In the genomic region with DNA sequence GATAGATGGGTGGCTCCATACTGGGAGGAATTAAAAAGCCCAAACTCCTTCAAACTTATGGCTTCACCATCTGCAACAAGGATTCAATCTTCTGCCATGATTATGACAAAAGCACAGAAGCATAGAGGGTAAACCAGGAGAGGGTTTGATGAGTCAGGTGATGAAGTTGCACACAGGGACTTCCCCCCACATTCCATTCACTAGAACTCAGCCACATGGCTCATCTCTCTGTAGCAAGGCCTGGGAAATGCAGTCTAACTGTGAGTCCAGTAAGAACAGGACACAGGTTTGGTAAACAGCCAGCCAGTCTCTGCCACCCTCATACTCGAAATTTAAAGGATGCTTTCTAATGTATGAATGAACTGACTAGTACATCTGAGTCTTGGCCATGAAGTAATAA, we compare ENCODE assay signal across 2 cellular contexts.
TF ChIP-seq lines count a peak whose summit lies in the region.

No MANE protein-coding gene starts in this region.

TF ChIP-seq in A549, 52 proteins besides CTCF, POLR2A, EP300 and RAD21 (continued from another document):
- TF ChIP-seq, protein P1, sequence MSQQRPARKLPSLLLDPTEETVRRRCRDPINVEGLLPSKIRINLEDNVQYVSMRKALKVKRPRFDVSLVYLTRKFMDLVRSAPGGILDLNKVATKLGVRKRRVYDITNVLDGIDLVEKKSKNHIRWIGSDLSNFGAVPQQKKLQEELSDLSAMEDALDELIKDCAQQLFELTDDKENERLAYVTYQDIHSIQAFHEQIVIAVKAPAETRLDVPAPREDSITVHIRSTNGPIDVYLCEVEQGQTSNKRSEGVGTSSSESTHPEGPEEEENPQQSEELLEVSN (IDR thresholded peaks at IDR 0.05; ENCODE audit: borderline replicate concordance, low read depth): no peak
- no peak for TF ChIP-seq RNF2 (IDR thresholded peaks at IDR 0.05; ENCODE audit: borderline replicate concordance, low read depth)

TF ChIP-seq in WTC11, 78 proteins besides CTCF, POLR2A, EP300 and RAD21 (continued from another document):
- TF ChIP-seq, protein P2, sequence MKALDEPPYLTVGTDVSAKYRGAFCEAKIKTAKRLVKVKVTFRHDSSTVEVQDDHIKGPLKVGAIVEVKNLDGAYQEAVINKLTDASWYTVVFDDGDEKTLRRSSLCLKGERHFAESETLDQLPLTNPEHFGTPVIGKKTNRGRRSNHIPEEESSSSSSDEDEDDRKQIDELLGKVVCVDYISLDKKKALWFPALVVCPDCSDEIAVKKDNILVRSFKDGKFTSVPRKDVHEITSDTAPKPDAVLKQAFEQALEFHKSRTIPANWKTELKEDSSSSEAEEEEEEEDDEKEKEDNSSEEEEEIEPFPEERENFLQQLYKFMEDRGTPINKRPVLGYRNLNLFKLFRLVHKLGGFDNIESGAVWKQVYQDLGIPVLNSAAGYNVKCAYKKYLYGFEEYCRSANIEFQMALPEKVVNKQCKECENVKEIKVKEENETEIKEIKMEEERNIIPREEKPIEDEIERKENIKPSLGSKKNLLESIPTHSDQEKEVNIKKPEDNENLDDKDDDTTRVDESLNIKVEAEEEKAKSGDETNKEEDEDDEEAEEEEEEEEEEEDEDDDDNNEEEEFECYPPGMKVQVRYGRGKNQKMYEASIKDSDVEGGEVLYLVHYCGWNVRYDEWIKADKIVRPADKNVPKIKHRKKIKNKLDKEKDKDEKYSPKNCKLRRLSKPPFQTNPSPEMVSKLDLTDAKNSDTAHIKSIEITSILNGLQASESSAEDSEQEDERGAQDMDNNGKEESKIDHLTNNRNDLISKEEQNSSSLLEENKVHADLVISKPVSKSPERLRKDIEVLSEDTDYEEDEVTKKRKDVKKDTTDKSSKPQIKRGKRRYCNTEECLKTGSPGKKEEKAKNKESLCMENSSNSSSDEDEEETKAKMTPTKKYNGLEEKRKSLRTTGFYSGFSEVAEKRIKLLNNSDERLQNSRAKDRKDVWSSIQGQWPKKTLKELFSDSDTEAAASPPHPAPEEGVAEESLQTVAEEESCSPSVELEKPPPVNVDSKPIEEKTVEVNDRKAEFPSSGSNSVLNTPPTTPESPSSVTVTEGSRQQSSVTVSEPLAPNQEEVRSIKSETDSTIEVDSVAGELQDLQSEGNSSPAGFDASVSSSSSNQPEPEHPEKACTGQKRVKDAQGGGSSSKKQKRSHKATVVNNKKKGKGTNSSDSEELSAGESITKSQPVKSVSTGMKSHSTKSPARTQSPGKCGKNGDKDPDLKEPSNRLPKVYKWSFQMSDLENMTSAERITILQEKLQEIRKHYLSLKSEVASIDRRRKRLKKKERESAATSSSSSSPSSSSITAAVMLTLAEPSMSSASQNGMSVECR (CRISPR knock-in tag; IDR thresholded peaks at IDR 0.05; ENCODE audit: borderline replicate concordance): no peak
- TF ChIP-seq, protein P3, sequence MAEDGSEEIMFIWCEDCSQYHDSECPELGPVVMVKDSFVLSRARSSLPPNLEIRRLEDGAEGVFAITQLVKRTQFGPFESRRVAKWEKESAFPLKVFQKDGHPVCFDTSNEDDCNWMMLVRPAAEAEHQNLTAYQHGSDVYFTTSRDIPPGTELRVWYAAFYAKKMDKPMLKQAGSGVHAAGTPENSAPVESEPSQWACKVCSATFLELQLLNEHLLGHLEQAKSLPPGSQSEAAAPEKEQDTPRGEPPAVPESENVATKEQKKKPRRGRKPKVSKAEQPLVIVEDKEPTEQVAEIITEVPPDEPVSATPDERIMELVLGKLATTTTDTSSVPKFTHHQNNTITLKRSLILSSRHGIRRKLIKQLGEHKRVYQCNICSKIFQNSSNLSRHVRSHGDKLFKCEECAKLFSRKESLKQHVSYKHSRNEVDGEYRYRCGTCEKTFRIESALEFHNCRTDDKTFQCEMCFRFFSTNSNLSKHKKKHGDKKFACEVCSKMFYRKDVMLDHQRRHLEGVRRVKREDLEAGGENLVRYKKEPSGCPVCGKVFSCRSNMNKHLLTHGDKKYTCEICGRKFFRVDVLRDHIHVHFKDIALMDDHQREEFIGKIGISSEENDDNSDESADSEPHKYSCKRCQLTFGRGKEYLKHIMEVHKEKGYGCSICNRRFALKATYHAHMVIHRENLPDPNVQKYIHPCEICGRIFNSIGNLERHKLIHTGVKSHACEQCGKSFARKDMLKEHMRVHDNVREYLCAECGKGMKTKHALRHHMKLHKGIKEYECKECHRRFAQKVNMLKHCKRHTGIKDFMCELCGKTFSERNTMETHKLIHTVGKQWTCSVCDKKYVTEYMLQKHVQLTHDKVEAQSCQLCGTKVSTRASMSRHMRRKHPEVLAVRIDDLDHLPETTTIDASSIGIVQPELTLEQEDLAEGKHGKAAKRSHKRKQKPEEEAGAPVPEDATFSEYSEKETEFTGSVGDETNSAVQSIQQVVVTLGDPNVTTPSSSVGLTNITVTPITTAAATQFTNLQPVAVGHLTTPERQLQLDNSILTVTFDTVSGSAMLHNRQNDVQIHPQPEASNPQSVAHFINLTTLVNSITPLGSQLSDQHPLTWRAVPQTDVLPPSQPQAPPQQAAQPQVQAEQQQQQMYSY (CRISPR knock-in tag; IDR thresholded peaks at IDR 0.05): no peak
- no peak for TF ChIP-seq GABPB1 (CRISPR knock-in tag; IDR thresholded peaks at IDR 0.05)
- TF ChIP-seq, protein P4, sequence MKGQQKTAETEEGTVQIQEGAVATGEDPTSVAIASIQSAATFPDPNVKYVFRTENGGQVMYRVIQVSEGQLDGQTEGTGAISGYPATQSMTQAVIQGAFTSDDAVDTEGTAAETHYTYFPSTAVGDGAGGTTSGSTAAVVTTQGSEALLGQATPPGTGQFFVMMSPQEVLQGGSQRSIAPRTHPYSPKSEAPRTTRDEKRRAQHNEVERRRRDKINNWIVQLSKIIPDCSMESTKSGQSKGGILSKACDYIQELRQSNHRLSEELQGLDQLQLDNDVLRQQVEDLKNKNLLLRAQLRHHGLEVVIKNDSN (CRISPR knock-in tag; IDR thresholded peaks at IDR 0.05): no peak
- no peak for TF ChIP-seq KAT7 (CRISPR knock-in tag; IDR thresholded peaks at IDR 0.05; ENCODE audit: borderline replicate concordance)
- no peak for TF ChIP-seq TEAD4 (CRISPR knock-in tag; IDR thresholded peaks at IDR 0.05)
- TF ChIP-seq OVOL2 (CRISPR knock-in tag; IDR thresholded peaks at IDR 0.05; ENCODE audit: borderline replicate concordance): no peak
- no peak for TF ChIP-seq FOXP1 (CRISPR knock-in tag; IDR thresholded peaks at IDR 0.05; ENCODE audit: borderline replicate concordance)
- no peak for TF ChIP-seq RELA (CRISPR knock-in tag; IDR thresholded peaks at IDR 0.05; ENCODE audit: borderline replicate concordance)
- TF ChIP-seq, protein P5, sequence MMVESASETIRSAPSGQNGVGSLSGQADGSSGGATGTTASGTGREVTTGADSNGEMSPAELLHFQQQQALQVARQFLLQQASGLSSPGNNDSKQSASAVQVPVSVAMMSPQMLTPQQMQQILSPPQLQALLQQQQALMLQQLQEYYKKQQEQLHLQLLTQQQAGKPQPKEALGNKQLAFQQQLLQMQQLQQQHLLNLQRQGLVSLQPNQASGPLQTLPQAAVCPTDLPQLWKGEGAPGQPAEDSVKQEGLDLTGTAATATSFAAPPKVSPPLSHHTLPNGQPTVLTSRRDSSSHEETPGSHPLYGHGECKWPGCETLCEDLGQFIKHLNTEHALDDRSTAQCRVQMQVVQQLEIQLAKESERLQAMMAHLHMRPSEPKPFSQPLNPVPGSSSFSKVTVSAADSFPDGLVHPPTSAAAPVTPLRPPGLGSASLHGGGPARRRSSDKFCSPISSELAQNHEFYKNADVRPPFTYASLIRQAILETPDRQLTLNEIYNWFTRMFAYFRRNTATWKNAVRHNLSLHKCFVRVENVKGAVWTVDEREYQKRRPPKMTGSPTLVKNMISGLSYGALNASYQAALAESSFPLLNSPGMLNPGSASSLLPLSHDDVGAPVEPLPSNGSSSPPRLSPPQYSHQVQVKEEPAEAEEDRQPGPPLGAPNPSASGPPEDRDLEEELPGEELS (CRISPR knock-in tag; IDR thresholded peaks at IDR 0.05): no peak
- TF ChIP-seq, protein P6, sequence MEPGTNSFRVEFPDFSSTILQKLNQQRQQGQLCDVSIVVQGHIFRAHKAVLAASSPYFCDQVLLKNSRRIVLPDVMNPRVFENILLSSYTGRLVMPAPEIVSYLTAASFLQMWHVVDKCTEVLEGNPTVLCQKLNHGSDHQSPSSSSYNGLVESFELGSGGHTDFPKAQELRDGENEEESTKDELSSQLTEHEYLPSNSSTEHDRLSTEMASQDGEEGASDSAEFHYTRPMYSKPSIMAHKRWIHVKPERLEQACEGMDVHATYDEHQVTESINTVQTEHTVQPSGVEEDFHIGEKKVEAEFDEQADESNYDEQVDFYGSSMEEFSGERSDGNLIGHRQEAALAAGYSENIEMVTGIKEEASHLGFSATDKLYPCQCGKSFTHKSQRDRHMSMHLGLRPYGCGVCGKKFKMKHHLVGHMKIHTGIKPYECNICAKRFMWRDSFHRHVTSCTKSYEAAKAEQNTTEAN (CRISPR knock-in tag; IDR thresholded peaks at IDR 0.05): no peak
- TF ChIP-seq, protein P7, sequence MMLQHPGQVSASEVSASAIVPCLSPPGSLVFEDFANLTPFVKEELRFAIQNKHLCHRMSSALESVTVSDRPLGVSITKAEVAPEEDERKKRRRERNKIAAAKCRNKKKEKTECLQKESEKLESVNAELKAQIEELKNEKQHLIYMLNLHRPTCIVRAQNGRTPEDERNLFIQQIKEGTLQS (CRISPR knock-in tag; conservative IDR thresholded peaks at IDR 0.05): no peak
